Comparison of ENCODE assay signal across 2 cellular contexts in genomic region chr1:178847919-178848318, GRCh38.
TF ChIP-seq lines count a peak whose summit lies in the region.

No MANE protein-coding gene starts in this region.

TF ChIP-seq in HEK293, 187 proteins besides CTCF, POLR2A, EP300 and RAD21:
- TF ChIP-seq ZNF24 (tag by site-specific recombination; IDR thresholded peaks at IDR 0.05), result 0 out of 2 replicates have a peak, but pooled peaks have one; percentile 7
- TF ChIP-seq ZNF121 (tag by site-specific recombination; IDR thresholded peaks at IDR 0.05), result peak; percentile 95

TF ChIP-seq in K562, 482 proteins besides CTCF, POLR2A, EP300 and RAD21:
- TF ChIP-seq ZNF121 (CRISPR knock-in tag; conservative IDR thresholded peaks at IDR 0.05), result 0 out of 2 replicates have a peak, but pooled peaks have one; percentile 15
